In the genomic region with DNA sequence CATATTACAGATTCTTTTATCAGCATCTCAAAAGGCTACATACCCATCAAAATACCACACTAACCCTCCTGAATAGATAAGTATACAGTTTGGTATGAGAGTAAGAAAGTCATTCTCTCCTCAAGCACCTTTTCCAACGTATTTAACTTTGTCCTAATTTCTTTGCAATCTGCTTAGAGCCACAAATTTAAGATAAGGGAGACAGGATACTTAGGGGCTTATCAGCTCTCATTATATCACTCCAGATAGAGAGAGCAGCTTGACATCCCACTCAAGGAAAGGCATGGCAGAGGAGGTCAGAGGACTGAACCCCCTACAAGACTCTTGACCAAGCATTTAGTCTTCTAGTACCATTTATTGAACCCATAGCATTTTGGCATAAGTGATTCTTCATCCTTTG, we compare ENCODE assay signal across 27 cellular contexts.
"Had no signal": no experiment of that assay in that cellular context is flagged by ENCODE, and none has a peak within 500 bp of the region (broad histone marks: within the 10 kb centered on the region; RNA-seq: fewer than 3 reads in every experiment).

No MANE protein-coding gene starts in this region.

- H3K9me3 Mint-ChIP-seq: stimulated activated naive CD8-positive, alpha-beta T cell treated with anti-CD3 and anti-CD28 coated beads, Interleukin-15, amount 100 ng/mL, for 72 hours; type B pancreatic cell had no signal

- H3K36me3 ChIP-seq: stomach, suprapubic skin, thoracic aorta, thyroid gland, tibial artery, tibial nerve, transverse colon, upper lobe of left lung, upper lobe of right lung, uterus, vagina had no signal

- ATAC-seq: stimulated activated effector memory CD8-positive, alpha-beta T cell treated with anti-CD3 and anti-CD28 coated beads, Interleukin-12 subunit alpha, Interleukin-12 subunit beta, amount 100 ng/mL, for 72 hours; stimulated activated memory B cell treated with anti-CD40 and anti-IgM and Interleukin-4, amounts not matched to agents 10 μg/mL and 1 μg/mL and 100 μg/mL, for 72 hours; stimulated activated naive B cell treated with anti-CD40 and anti-IgM and Interleukin-4, amounts not matched to agents 10 μg/mL and 1 μg/mL and 100 μg/mL, for 72 hours; stimulated activated naive CD8-positive, alpha-beta T cell treated with anti-CD3 and anti-CD28 coated beads, Interleukin-15, amount 100 ng/mL, for 72 hours; stimulated activated naive CD8-positive, alpha-beta T cell treated with anti-CD3 and anti-CD28 coated beads, Interleukin-15, Interleukin-2, amounts not matched to agents 100 U/mL and 50 U/mL, for 24 hours; upper lobe of right lung had no signal

- H3K4me1 Mint-ChIP-seq: stimulated activated effector memory CD8-positive, alpha-beta T cell treated with anti-CD3 and anti-CD28 coated beads, Interleukin-12 subunit alpha, Interleukin-12 subunit beta, amount 100 ng/mL, for 72 hours; stimulated activated memory B cell treated with anti-CD40 and anti-IgM and Interleukin-4, amounts not matched to agents 10 μg/mL and 1 μg/mL and 100 μg/mL, for 72 hours; stimulated activated naive B cell treated with anti-CD40 and anti-IgM and Interleukin-4, amounts not matched to agents 10 μg/mL and 1 μg/mL and 100 μg/mL, for 72 hours; stimulated activated naive CD8-positive, alpha-beta T cell treated with anti-CD3 and anti-CD28 coated beads, Interleukin-15, amount 100 ng/mL, for 72 hours had no signal

- H3K36me3 Mint-ChIP-seq: stimulated activated effector memory CD8-positive, alpha-beta T cell treated with anti-CD3 and anti-CD28 coated beads, Interleukin-12 subunit alpha, Interleukin-12 subunit beta, amount 100 ng/mL, for 72 hours; stimulated activated memory B cell treated with anti-CD40 and anti-IgM and Interleukin-4, amounts not matched to agents 10 μg/mL and 1 μg/mL and 100 μg/mL, for 72 hours; stimulated activated naive B cell treated with anti-CD40 and anti-IgM and Interleukin-4, amounts not matched to agents 10 μg/mL and 1 μg/mL and 100 μg/mL, for 72 hours; type B pancreatic cell had no signal

- H3K27me3 Mint-ChIP-seq: stimulated activated memory B cell treated with anti-CD40 and anti-IgM and Interleukin-4, amounts not matched to agents 10 μg/mL and 1 μg/mL and 100 μg/mL, for 72 hours; stimulated activated naive B cell treated with anti-CD40 and anti-IgM and Interleukin-4, amounts not matched to agents 10 μg/mL and 1 μg/mL and 100 μg/mL, for 72 hours; stimulated activated naive CD8-positive, alpha-beta T cell treated with anti-CD3 and anti-CD28 coated beads, Interleukin-15, amount 100 ng/mL, for 72 hours; stimulated activated naive CD8-positive, alpha-beta T cell treated with anti-CD3 and anti-CD28 coated beads, Interleukin-15, Interleukin-2, amounts not matched to agents 100 ng/mL and 50 ng/mL, for 24 hours; type B pancreatic cell had no signal

- H3K9me3 ChIP-seq: stomach, suprapubic skin, testis, thoracic aorta, thyroid gland, tibial artery, tibial nerve, transverse colon, upper lobe of left lung, upper lobe of right lung, uterus, vagina had no signal

- H3K4me3 Mint-ChIP-seq: stimulated activated effector memory CD8-positive, alpha-beta T cell treated with anti-CD3 and anti-CD28 coated beads, Interleukin-12 subunit alpha, Interleukin-12 subunit beta, amount 100 ng/mL, for 72 hours; stimulated activated memory B cell treated with anti-CD40 and anti-IgM and Interleukin-4, amounts not matched to agents 10 μg/mL and 1 μg/mL and 100 μg/mL, for 72 hours; stimulated activated naive B cell treated with anti-CD40 and anti-IgM and Interleukin-4, amounts not matched to agents 10 μg/mL and 1 μg/mL and 100 μg/mL, for 72 hours; stimulated activated naive CD8-positive, alpha-beta T cell treated with anti-CD3 and anti-CD28 coated beads, Interleukin-15, amount 100 ng/mL, for 72 hours; stimulated activated naive CD8-positive, alpha-beta T cell treated with anti-CD3 and anti-CD28 coated beads, Interleukin-15, Interleukin-2, amounts not matched to agents 100 ng/mL and 50 ng/mL, for 24 hours; type B pancreatic cell had no signal

- H3K27ac Mint-ChIP-seq: stimulated activated effector memory CD8-positive, alpha-beta T cell treated with anti-CD3 and anti-CD28 coated beads, Interleukin-12 subunit alpha, Interleukin-12 subunit beta, amount 100 ng/mL, for 72 hours; stimulated activated memory B cell treated with anti-CD40 and anti-IgM and Interleukin-4, amounts not matched to agents 10 μg/mL and 1 μg/mL and 100 μg/mL, for 72 hours; stimulated activated naive B cell treated with anti-CD40 and anti-IgM and Interleukin-4, amounts not matched to agents 10 μg/mL and 1 μg/mL and 100 μg/mL, for 72 hours; stimulated activated naive CD8-positive, alpha-beta T cell treated with anti-CD3 and anti-CD28 coated beads, Interleukin-15, amount 100 ng/mL, for 72 hours; stimulated activated naive CD8-positive, alpha-beta T cell treated with anti-CD3 and anti-CD28 coated beads, Interleukin-15, Interleukin-2, amounts not matched to agents 100 ng/mL and 50 ng/mL, for 24 hours; type B pancreatic cell had no signal

- H3K4me3 ChIP-seq: stomach, suprapubic skin, testis, thoracic aorta, thyroid gland, tibial artery, tibial nerve, transverse colon, upper lobe of left lung, upper lobe of right lung, uterus, vagina had no signal

- DNase-seq: stimulated activated CD4-positive, alpha-beta T cell treated with anti-CD3 and anti-CD28 coated beads, Interleukin-2, amount 100 ng/mL, for 48 hours; stimulated activated CD4-positive, alpha-beta T cell treated with anti-CD3 and anti-CD28 coated beads, Interleukin-4, amount 100 ng/mL, for 1 hour; stimulated activated CD4-positive, alpha-beta T cell treated with anti-CD3 and anti-CD28 coated beads, Interleukin-4, amount 100 ng/mL, for 24 hours; stimulated activated CD4-positive, alpha-beta T cell treated with anti-CD3 and anti-CD28 coated beads, Interleukin-4, amount 100 ng/mL, for 4 hours; stimulated activated CD8-positive, alpha-beta memory T cell treated with anti-CD3 and anti-CD28 coated beads, Interleukin-4, amount 100 ng/mL, for 48 hours; stimulated activated naive B cell treated with anti-CD40 and anti-IgM and Interleukin-4, amounts not matched to agents 10 μg/mL and 1 μg/mL and 100 μg/mL, for 72 hours; stimulated activated naive CD4-positive, alpha-beta T cell; stimulated activated naive CD4-positive, alpha-beta T cell treated with Interleukin-2 at 50 U/mL for 16 hours; stimulated activated naive CD8-positive, alpha-beta T cell treated with anti-CD3 and anti-CD28 coated beads, Interleukin-15, amount 100 ng/mL, for 72 hours; stimulated activated naive CD8-positive, alpha-beta T cell treated with anti-CD3 and anti-CD28 coated beads, Interleukin-15, Interleukin-2, amounts not matched to agents 100 U/mL and 50 U/mL, for 24 hours; stomach; substantia nigra; testis; thyroid gland; tibial artery; transverse colon; upper lobe of left lung; upper lobe of right lung; uterus had no signal

- H3K4me1 ChIP-seq: stomach, suprapubic skin, testis, thyroid gland, tibial artery, tibial nerve, transverse colon, upper lobe of left lung, upper lobe of right lung, uterus, vagina had no signal

- H3K27ac ChIP-seq: stomach, suprapubic skin, testis, thoracic aorta, thyroid gland, tibial artery, tibial nerve, transverse colon, upper lobe of left lung, upper lobe of right lung, uterus, vagina had no signal

- H3K27me3 ChIP-seq: stomach, suprapubic skin, thyroid gland, tibial artery, tibial nerve, transverse colon, upper lobe of left lung, upper lobe of right lung, uterus, vagina had no signal
